8 cellular contexts compared by ENCODE assay signal in the genomic region with DNA sequence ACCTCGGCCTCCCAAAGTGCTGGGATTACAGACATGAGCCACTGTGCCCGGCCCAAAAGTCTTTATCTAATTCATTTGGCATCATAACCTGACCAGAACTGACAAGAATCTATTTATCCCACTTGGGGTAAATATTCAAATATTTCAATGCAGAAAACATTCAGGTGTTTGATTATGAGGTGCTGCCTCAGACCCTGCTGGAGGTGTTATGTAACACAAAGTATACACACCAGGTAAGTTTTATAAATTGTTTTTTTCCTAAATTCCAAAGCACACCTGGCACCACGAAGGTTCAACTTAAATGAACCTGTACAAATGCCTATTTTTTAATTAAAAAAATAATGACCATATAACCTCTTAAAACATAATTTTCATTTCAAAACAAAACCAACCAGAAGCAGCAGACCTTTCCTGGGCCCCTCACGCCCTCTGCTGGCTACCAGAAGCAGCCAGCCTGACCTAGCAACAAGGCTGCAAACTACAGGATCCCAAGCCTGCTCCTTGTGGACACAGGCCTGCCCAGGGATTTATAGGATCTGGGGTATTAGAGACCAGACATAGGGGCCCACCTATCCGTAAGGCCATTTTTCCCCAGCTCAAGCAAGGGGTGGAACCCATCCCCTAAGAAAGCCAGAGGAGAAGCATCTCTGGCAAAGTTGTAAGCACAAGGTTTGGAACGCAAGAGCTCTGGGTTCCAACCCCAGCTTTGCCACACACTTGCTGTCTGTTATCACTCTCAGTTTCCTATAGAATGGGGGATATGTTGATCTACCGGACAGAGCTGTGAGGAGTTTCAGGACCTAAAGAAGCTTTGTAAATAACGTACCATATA. TPM values are rescaled to one million over a fixed set of nuclear protein-coding genes. Genes with fewer than 3 reads are reported as not detected.
A peak's percentile ranks its signal among the peaks of the same experiment; 100 is the strongest.
DNase-seq lines count a peak whose midpoint lies in the region; ATAC-seq and TF ChIP-seq lines count a peak whose summit lies in the region.

No MANE protein-coding gene starts in this region.

- POLR2A ChIA-PET in CD4-positive, alpha-beta T cell (lab: Charles Lee): interaction anchor here (1.0 to 2.8 kb wide), 6 partner anchors 9 to 54 kb away, joined by 3 to 16 read pairs (median 6); a partner anchor contains a TSS

- no peak overlapping the region for H2BK12ac ChIP-seq in neuronal stem cell (ENCODE audit: low read length)

- H3K79me2 ChIP-seq in OCI-LY1 (ENCODE audit: insufficient read depth, low read length): no peaks in the 10 kb centered on the region

- peaks cover 49% of the 10 kb centered on the region for H3K4me1 Mint-ChIP-seq in CD4-positive, alpha-beta T cell (ENCODE audit: low read depth)
- peaks cover 60% of the 10 kb centered on the region for H3K4me1 Mint-ChIP-seq in activated naive CD4-positive, alpha-beta T cell treated with anti-CD3 and anti-CD28 coated beads, Interleukin-2, amount 10 ng/mL, durations not matched to agents 7 days and 5 days

- no peak overlapping the region for H3K14ac ChIP-seq in neuronal stem cell (ENCODE audit: low read length)

- DNase-seq in CD4-positive, alpha-beta T cell: peak; percentile 30 to 58 (median 48)
- DNase-seq in activated naive CD4-positive, alpha-beta T cell treated with anti-CD3 and anti-CD28 coated beads, Interleukin-2, amount 10 ng/mL, durations not matched to agents 7 days and 5 days: peak; percentile 66
- DNase-seq in glomerular visceral epithelial cell (ENCODE audit: extremely low spot score) (peak; percentile 37), renal cortical epithelial cell (ENCODE audit: low read depth) (peak; percentile 23), neuronal stem cell (ENCODE audit: low spot score) (no peak)

- no peaks in the 10 kb centered on the region for H4K20me1 ChIP-seq in OCI-LY1 (ENCODE audit: insufficient read depth, low read length)

- H3K23ac ChIP-seq in neuronal stem cell (ENCODE audit: low read depth, low read length, poor library complexity): no peak overlapping the region

- no peak overlapping the region for H3K4me3 Mint-ChIP-seq in CD4-positive, alpha-beta T cell
- H3K4me3 Mint-ChIP-seq in activated naive CD4-positive, alpha-beta T cell treated with anti-CD3 and anti-CD28 coated beads, Interleukin-2, amount 10 ng/mL, durations not matched to agents 7 days and 5 days: no peak overlapping the region

- H2BK15ac ChIP-seq in neuronal stem cell (ENCODE audit: low read length): no peak overlapping the region

- no peak overlapping the region for H4K8ac ChIP-seq in neuronal stem cell (ENCODE audit: low read depth, low read length)

- no peak overlapping the region for H3K4me2 ChIP-seq in OCI-LY1 (ENCODE audit: low read length)
- no peak overlapping the region for H3K4me2 ChIP-seq in neuronal stem cell (ENCODE audit: insufficient read depth, low read length, poor library complexity, severe bottlenecking)

- CTCF ChIA-PET in CD4-positive, alpha-beta T cell (lab: Charles Lee): interaction anchor here (1.0 to 1.8 kb wide), 5 partner anchors 8 to 54 kb away, joined by 3 to 7 read pairs (median 3); no protein-coding TSS in a partner anchor
- CTCF ChIA-PET in activated naive CD4-positive, alpha-beta T cell treated with anti-CD3 and anti-CD28 coated beads, Interleukin-2, amount 10 ng/mL, durations not matched to agents 7 days and 5 days (lab: Charles Lee): interaction anchor here (0.7 to 3.4 kb wide), 10 partner anchors 9 to 315 kb away, joined by 3 to 9 read pairs (median 4); a partner anchor contains a TSS

- no peaks in the 10 kb centered on the region for H3F3A ChIP-seq in OCI-LY1 (ENCODE audit: insufficient read depth, low read length)

- no CpG with 5 or more reads among the region's 8 CpGs for WGBS in neuronal stem cell (ENCODE audit: extremely low coverage in 2 of 2, insufficient read length in 2 of 2, insufficient replicate concordance in 1 of 2), 2 donors

- no peaks in the 10 kb centered on the region for H3K9me2 ChIP-seq in OCI-LY1 (ENCODE audit: low read depth, low read length)

- peaks cover 36% of the 10 kb centered on the region for H3K4me1 ChIP-seq in OCI-LY1 (ENCODE audit: insufficient read depth, low read length, severe bottlenecking)
- no peaks in the 10 kb centered on the region for H3K4me1 ChIP-seq in neuronal stem cell (ENCODE audit: control insufficient read depth in 2 of 2, insufficient read depth in 1 of 2, low read depth in 1 of 2, low read length in 2 of 2)

- ATAC-seq in CD4-positive, alpha-beta T cell (ENCODE audit: poor library complexity): peak; percentile 67
- ATAC-seq in GM18909 (IDR thresholded peaks at IDR 0.05; ENCODE audit: poor library complexity, unreplicated experiment): peak; percentile 65
- ATAC-seq in HG03457 (IDR thresholded peaks at IDR 0.05; ENCODE audit: unreplicated experiment): no peak

- peaks cover 36% of the 10 kb centered on the region for H3K36me3 Mint-ChIP-seq in CD4-positive, alpha-beta T cell (ENCODE audit: low read depth)
- peaks cover 28% of the 10 kb centered on the region for H3K36me3 Mint-ChIP-seq in activated naive CD4-positive, alpha-beta T cell treated with anti-CD3 and anti-CD28 coated beads, Interleukin-2, amount 10 ng/mL, durations not matched to agents 7 days and 5 days

- no peak overlapping the region for H2BK120ac ChIP-seq in neuronal stem cell (ENCODE audit: low read depth, low read length)

- H3K27me3 Mint-ChIP-seq in CD4-positive, alpha-beta T cell: no peaks in the 10 kb centered on the region
- H3K27me3 Mint-ChIP-seq in activated naive CD4-positive, alpha-beta T cell treated with anti-CD3 and anti-CD28 coated beads, Interleukin-2, amount 10 ng/mL, durations not matched to agents 7 days and 5 days: no peaks in the 10 kb centered on the region

- H3K9ac ChIP-seq in OCI-LY1 (ENCODE audit: low read length) (no peak overlapping the region), neuronal stem cell (ENCODE audit: low read depth, low read length, poor library complexity) (no peak overlapping the region)

- H2AFZ ChIP-seq in OCI-LY1 (ENCODE audit: low read length) (no peak overlapping the region), neuronal stem cell (ENCODE audit: low read length) (no peak overlapping the region)

- TF ChIP-seq CTCF in CD4-positive, alpha-beta T cell (IDR thresholded peaks at IDR 0.05): peak; percentile 71
- peak; percentile 72 for TF ChIP-seq CTCF in OCI-LY1 (IDR thresholded peaks at IDR 0.05; ENCODE audit: low read length)

- H4K91ac ChIP-seq in neuronal stem cell (ENCODE audit: low read depth, low read length, poor library complexity): no peak overlapping the region

- H3K4me3 ChIP-seq in OCI-LY1 (ENCODE audit: low read depth, low read length, poor library complexity, severe bottlenecking) (no peak overlapping the region), neuronal stem cell (ENCODE audit: low read length in 2 of 2) (no peak overlapping the region)

- no peaks in the 10 kb centered on the region for H3K9me3 Mint-ChIP-seq in CD4-positive, alpha-beta T cell
- no peaks in the 10 kb centered on the region for H3K9me3 Mint-ChIP-seq in activated naive CD4-positive, alpha-beta T cell treated with anti-CD3 and anti-CD28 coated beads, Interleukin-2, amount 10 ng/mL, durations not matched to agents 7 days and 5 days

- intact Hi-C loops in CD4-positive, alpha-beta T cell (cut with DNase I, micrococcal nuclease): loop anchor here (2.0 to 5.0 kb wide), 3 partner anchors 33 to 297 kb away; a partner anchor contains a TSS

- H2BK5ac ChIP-seq in neuronal stem cell (ENCODE audit: low read length): no peak overlapping the region

- no peak overlapping the region for H3K4ac ChIP-seq in neuronal stem cell (ENCODE audit: low read length)

- peaks cover 2% of the 10 kb centered on the region for H3K79me1 ChIP-seq in neuronal stem cell (ENCODE audit: low read depth, low read length)

- H3K27ac Mint-ChIP-seq in CD4-positive, alpha-beta T cell: peak overlapping the region; percentile 74
- peak overlapping the region; percentile 64 for H3K27ac Mint-ChIP-seq in activated naive CD4-positive, alpha-beta T cell treated with anti-CD3 and anti-CD28 coated beads, Interleukin-2, amount 10 ng/mL, durations not matched to agents 7 days and 5 days

- H3K9me3 ChIP-seq in CD4-positive, alpha-beta T cell (ENCODE audit: control insufficient read depth, low read length): no peaks in the 10 kb centered on the region
- H3K9me3 ChIP-seq in OCI-LY1 (ENCODE audit: low read length) (no peaks in the 10 kb centered on the region), neuronal stem cell (replicated peaks in 1 of 2; ENCODE audit: control insufficient read depth in 2 of 2, insufficient read depth in 1 of 2, low read depth in 1 of 2, low read length in 2 of 2) (no peaks in the 10 kb centered on the region)

- H3K27me3 ChIP-seq in CD4-positive, alpha-beta T cell (ENCODE audit: control insufficient read depth, insufficient read depth, low read length): no peaks in the 10 kb centered on the region
- no peaks in the 10 kb centered on the region for H3K27me3 ChIP-seq in OCI-LY1 (ENCODE audit: insufficient read depth, low read length)
- H3K27me3 ChIP-seq in neuronal stem cell (ENCODE audit: control insufficient read depth in 3 of 3, insufficient read depth in 3 of 3, low read depth in 1 of 3, low read length in 3 of 3): no peaks in the 10 kb centered on the region

- H3K36me3 ChIP-seq in OCI-LY1 (ENCODE audit: insufficient read depth, low read length) (no peaks in the 10 kb centered on the region), neuronal stem cell (replicated peaks in 1 of 2; ENCODE audit: control insufficient read depth in 2 of 2, insufficient read depth in 2 of 2, low read length in 2 of 2) (peaks cover 4 to 25% of the 10 kb centered on the region in 2 donors)

- no peak overlapping the region for H3K18ac ChIP-seq in neuronal stem cell (ENCODE audit: low read length)

- H2AK5ac ChIP-seq in neuronal stem cell (ENCODE audit: low read depth, low read length): no peak overlapping the region

- no peak overlapping the region for H3K27ac ChIP-seq in CD4-positive, alpha-beta T cell (ENCODE audit: low read depth, low read length)
- peak overlapping the region; percentile 17 for H3K27ac ChIP-seq in OCI-LY1 (ENCODE audit: low read depth, low read length, poor library complexity, severe bottlenecking)
- no peak overlapping the region for H3K27ac ChIP-seq in neuronal stem cell (replicated peaks; ENCODE audit: low read length)

RNA-seq across cellular contexts. Expression of a gene that starts 11.7 kb away (rescaled TPM):
- 10 to 100 TPM; 81.3 to 92.1 TPM for total RNA-seq in CD4-positive, alpha-beta T cell
- 37.2 and 61.6 TPM in 2 replicates for total RNA-seq in renal cortical epithelial cell
- polyA plus RNA-seq in neuronal stem cell (2013, experiment 1 of 2): 40.8 TPM
- polyA plus RNA-seq in neuronal stem cell (2013, experiment 2 of 2): 40.9 TPM

RNA-seq across cellular contexts. Expression of a gene that starts 25.9 kb away (rescaled TPM):
- total RNA-seq in CD4-positive, alpha-beta T cell: 1 to 10 TPM; 1.5 to 2.7 TPM
- total RNA-seq in renal cortical epithelial cell: 7.1 and 14.0 TPM in 2 replicates
- 2.0 TPM for polyA plus RNA-seq in neuronal stem cell (2013, experiment 1 of 2)
- polyA plus RNA-seq in neuronal stem cell (2013, experiment 2 of 2): 1.9 TPM

RNA-seq across cellular contexts. Expression of a gene that starts 26.9 kb away (rescaled TPM):
- 100 to 1,000 TPM; 212 to 225 TPM for total RNA-seq in CD4-positive, alpha-beta T cell
- 14.1 and 17.2 TPM in 2 replicates for total RNA-seq in renal cortical epithelial cell
- 10.2 TPM for polyA plus RNA-seq in neuronal stem cell (2013, experiment 1 of 2)
- 10.1 TPM for polyA plus RNA-seq in neuronal stem cell (2013, experiment 2 of 2)

RNA-seq across cellular contexts. Expression of a gene that starts 34.3 kb away (rescaled TPM):
- 10 to 100 TPM; 19.1 to 21.8 TPM for total RNA-seq in CD4-positive, alpha-beta T cell
- 24.8 and 34.1 TPM in 2 replicates for total RNA-seq in renal cortical epithelial cell
- 12.9 TPM for polyA plus RNA-seq in neuronal stem cell (2013, experiment 1 of 2)
- polyA plus RNA-seq in neuronal stem cell (2013, experiment 2 of 2): 11.9 TPM

RNA-seq across cellular contexts. Expression of a gene that starts 48.0 kb away (rescaled TPM):
- total RNA-seq in CD4-positive, alpha-beta T cell: 10 to 100 TPM; 73.0 to 76.6 TPM
- 46.8 and 60.3 TPM in 2 replicates for total RNA-seq in renal cortical epithelial cell
- 71.0 TPM for polyA plus RNA-seq in neuronal stem cell (2013, experiment 1 of 2)
- polyA plus RNA-seq in neuronal stem cell (2013, experiment 2 of 2): 69.7 TPM

Comparison
In these comparisons a context has a peak if more than half of its experiments do, and no peak if none do; other contexts are left out.
1. RNA of a gene that starts 26.9 kb away (total RNA-seq): 212 to 225 TPM in CD4-positive, alpha-beta T cell; 14.1 to 17.2 TPM in renal cortical epithelial cell; every median in the first group is over 10 times any median in the second.